ENCODE assay signal across 11 cellular contexts in the genomic region with DNA sequence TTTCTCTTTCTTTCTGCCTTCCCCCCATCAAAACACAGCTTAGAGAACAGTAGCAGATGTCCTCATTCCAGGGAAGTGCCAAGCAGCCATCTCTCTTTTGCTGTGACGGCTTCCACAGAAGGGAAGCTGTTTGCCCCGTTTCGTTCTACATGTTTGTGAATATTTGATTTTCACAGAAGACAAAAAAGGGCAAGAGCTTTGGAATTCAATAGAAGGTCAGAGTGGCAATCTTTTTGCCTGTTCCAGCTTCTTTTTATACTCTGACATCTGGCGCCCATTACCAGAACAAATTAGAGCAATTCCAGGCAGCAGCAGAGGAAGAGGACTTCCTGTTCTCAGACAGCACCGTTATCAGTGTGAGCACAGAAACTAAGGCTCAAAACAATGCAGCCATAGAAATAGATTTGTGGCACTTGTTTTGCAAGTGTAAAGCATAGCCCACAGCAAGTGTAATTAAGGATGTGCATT.
DNase-seq lines count a peak whose midpoint lies in the region; ATAC-seq and TF ChIP-seq lines count a peak whose summit lies in the region.
"Had no signal": no experiment of that assay in that cellular context is flagged by ENCODE, and none has a peak within 500 bp of the region (broad histone marks: within the 10 kb centered on the region; RNA-seq: fewer than 3 reads in every experiment).

No MANE protein-coding gene starts in this region.

- H3K9me3 ChIP-seq in SK-N-MC (ENCODE audit: low read depth, low read length) (no peaks in the 10 kb centered on the region), fibroblast of lung (ENCODE audit: control insufficient read depth, insufficient read depth, low read depth, low read length) (no peaks in the 10 kb centered on the region), neuronal stem cell (replicated peaks in 1 of 2; ENCODE audit: control insufficient read depth in 2 of 2, insufficient read depth in 1 of 2, low read depth in 1 of 2, low read length in 2 of 2) (peaks cover 12 to 39% of the 10 kb centered on the region in 2 donors)
- H3K9me3 ChIP-seq: prostate gland had no signal

- H3K27me3 Mint-ChIP-seq in activated T-helper 2 cell treated with anti-CD3 and anti-CD28 coated beads, Interferon-gamma antibody, Interleukin-2, Interleukin-4, amounts not matched to agents 10 μg/mL and 5 μg/mL and 100 μg/mL, durations not matched to agents 14 hours and 24 hours and 36 hours (ENCODE audit: low read depth): no peaks in the 10 kb centered on the region

- no peak overlapping the region for H3K23ac ChIP-seq in neuronal stem cell (ENCODE audit: low read depth, low read length, poor library complexity)

- H3K36me3 Mint-ChIP-seq in activated T-helper 2 cell treated with anti-CD3 and anti-CD28 coated beads, Interferon-gamma antibody, Interleukin-2, Interleukin-4, amounts not matched to agents 10 μg/mL and 5 μg/mL and 100 μg/mL, durations not matched to agents 14 hours and 24 hours and 36 hours (ENCODE audit: low read depth): no peaks in the 10 kb centered on the region

- no peaks in the 10 kb centered on the region for H3K79me1 ChIP-seq in neuronal stem cell (ENCODE audit: low read depth, low read length)

- POLR2A ChIA-PET in HEK293T (lab: Yijun Ruan, JAX): no interaction called here

- peaks cover 6% of the 10 kb centered on the region for H3K9me3 Mint-ChIP-seq in activated T-helper 2 cell treated with anti-CD3 and anti-CD28 coated beads, Interferon-gamma antibody, Interleukin-2, Interleukin-4, amounts not matched to agents 10 μg/mL and 5 μg/mL and 100 μg/mL, durations not matched to agents 14 hours and 24 hours and 36 hours
- H3K9me3 Mint-ChIP-seq: T-helper 1 cell treated with Interleukin-12 subunit alpha and Interleukin-12 subunit beta and Interleukin-4 antibody, amounts not matched to agents 30 μg/mL and 1 μg/mL, for 36 hours had no signal

- H3K9ac ChIP-seq in SK-N-MC (ENCODE audit: insufficient read length): peak overlapping the region; percentile 49
- no peak overlapping the region for H3K9ac ChIP-seq in fibroblast of lung (ENCODE audit: insufficient read depth, low read length)
- no peak overlapping the region for H3K9ac ChIP-seq in neuronal stem cell (ENCODE audit: low read depth, low read length, poor library complexity)

- H2AFZ ChIP-seq in fibroblast of lung (ENCODE audit: low read length): peak overlapping the region; percentile 19
- peak overlapping the region; percentile 83 for H2AFZ ChIP-seq in neuronal stem cell (ENCODE audit: low read length)

- H3K4me1 Mint-ChIP-seq in activated T-helper 2 cell treated with anti-CD3 and anti-CD28 coated beads, Interferon-gamma antibody, Interleukin-2, Interleukin-4, amounts not matched to agents 10 μg/mL and 5 μg/mL and 100 μg/mL, durations not matched to agents 14 hours and 24 hours and 36 hours (ENCODE audit: low read depth): no peaks in the 10 kb centered on the region

- CTCF ChIA-PET in HEK293T (lab: Yijun Ruan, JAX): no interaction called here

- H2BK5ac ChIP-seq in neuronal stem cell (ENCODE audit: low read length): no peak overlapping the region

- no peak overlapping the region for H2BK12ac ChIP-seq in neuronal stem cell (ENCODE audit: low read length)

- H3K14ac ChIP-seq in neuronal stem cell (ENCODE audit: low read length): no peak overlapping the region

- H2BK120ac ChIP-seq in neuronal stem cell (ENCODE audit: low read depth, low read length): no peak overlapping the region

- no peak overlapping the region for H4K8ac ChIP-seq in neuronal stem cell (ENCODE audit: low read depth, low read length)

- H3K27ac ChIP-seq in SK-N-MC (peak overlapping the region; percentile 87), fibroblast of lung (ENCODE audit: insufficient read depth, low read length) (no peak overlapping the region), neuronal stem cell (replicated peaks; ENCODE audit: low read length) (peak overlapping the region; percentile 71)
- H3K27ac ChIP-seq: prostate gland had no signal

- H3K36me3 ChIP-seq in SK-N-MC (ENCODE audit: insufficient read depth, low read length) (no peaks in the 10 kb centered on the region), fibroblast of lung (ENCODE audit: control insufficient read depth, insufficient read depth, low read length) (no peaks in the 10 kb centered on the region), neuronal stem cell (replicated peaks in 1 of 2; ENCODE audit: control insufficient read depth in 2 of 2, insufficient read depth in 2 of 2, low read length in 2 of 2) (no peaks in the 10 kb centered on the region)
- H3K36me3 ChIP-seq: prostate gland had no signal

- H3K18ac ChIP-seq in neuronal stem cell (ENCODE audit: low read length): no peak overlapping the region

- no peak overlapping the region for H2AK5ac ChIP-seq in neuronal stem cell (ENCODE audit: low read depth, low read length)

- DNase-seq in DMS53 treated with DMSO at 0.1 percent for 48 hours (lab: John Stamatoyannopoulos, UW; ENCODE audit: unreplicated experiment) (peak; percentile 26), SK-N-MC (ENCODE audit: low read depth, low spot score) (peak; percentile 87), fibroblast of lung (ENCODE audit: low read depth in 2 of 2) (peak in 1 of 2 donors; percentile 15), neuronal stem cell (ENCODE audit: low spot score) (peak; percentile 27), HEK293T (ENCODE audit: extremely low spot score) (no peak)
- no peak for DNase-seq in activated T-helper 2 cell treated with anti-CD3 and anti-CD28 coated beads, Interferon-gamma antibody, Interleukin-2, Interleukin-4, amounts not matched to agents 10 μg/mL and 5 μg/mL and 100 μg/mL, durations not matched to agents 14 hours and 24 hours and 36 hours (ENCODE audit: low spot score)
- DNase-seq: activated effector memory CD4-positive, alpha-beta T cell treated with anti-CD3 and anti-CD28 coated beads, Interleukin-2, amount 50 U/mL, for 16 hours had no signal

- intact Hi-C loops in activated T-helper 2 cell treated with anti-CD3 and anti-CD28 coated beads, Interferon-gamma antibody, Interleukin-2, Interleukin-4, amounts not matched to agents 10 μg/mL and 5 μg/mL and 100 μg/mL, durations not matched to agents 14 hours and 24 hours and 36 hours (cut with micrococcal nuclease): no loop called here

- ATAC-seq in GM19023 (IDR thresholded peaks at IDR 0.05; ENCODE audit: unreplicated experiment): no peak
- no peak for ATAC-seq in HG03432 (IDR thresholded peaks at IDR 0.05; ENCODE audit: unreplicated experiment)

- no peak overlapping the region for H2BK15ac ChIP-seq in neuronal stem cell (ENCODE audit: low read length)

- no peak for TF ChIP-seq CTCF in fibroblast of lung (conservative IDR thresholded peaks at IDR 0.05 in 1 of 2, IDR thresholded peaks at IDR 0.05 in 1 of 2; ENCODE audit: low read depth in 1 of 2, low read length in 2 of 2)

- H3K27me3 ChIP-seq in fibroblast of lung (ENCODE audit: control insufficient read depth, insufficient read depth, low read length): no peaks in the 10 kb centered on the region
- H3K27me3 ChIP-seq in neuronal stem cell (ENCODE audit: control insufficient read depth in 3 of 3, insufficient read depth in 3 of 3, low read depth in 1 of 3, low read length in 3 of 3): no peaks in the 10 kb centered on the region

- no peak overlapping the region for H4K91ac ChIP-seq in neuronal stem cell (ENCODE audit: low read depth, low read length, poor library complexity)

- no peak overlapping the region for H3K4me3 Mint-ChIP-seq in activated T-helper 2 cell treated with anti-CD3 and anti-CD28 coated beads, Interferon-gamma antibody, Interleukin-2, Interleukin-4, amounts not matched to agents 10 μg/mL and 5 μg/mL and 100 μg/mL, durations not matched to agents 14 hours and 24 hours and 36 hours (ENCODE audit: low read depth)
- H3K4me3 Mint-ChIP-seq: T-helper 1 cell treated with Interleukin-12 subunit alpha and Interleukin-12 subunit beta and Interleukin-4 antibody, amounts not matched to agents 30 μg/mL and 1 μg/mL, for 36 hours had no signal

- no peak overlapping the region for H3K27ac Mint-ChIP-seq in activated T-helper 2 cell treated with anti-CD3 and anti-CD28 coated beads, Interferon-gamma antibody, Interleukin-2, Interleukin-4, amounts not matched to agents 10 μg/mL and 5 μg/mL and 100 μg/mL, durations not matched to agents 14 hours and 24 hours and 36 hours
- H3K27ac Mint-ChIP-seq: T-helper 1 cell treated with Interleukin-12 subunit alpha and Interleukin-12 subunit beta and Interleukin-4 antibody, amounts not matched to agents 30 μg/mL and 1 μg/mL, for 36 hours had no signal

- no peaks in the 10 kb centered on the region for H3K4me1 ChIP-seq in fibroblast of lung (ENCODE audit: control insufficient read depth, extremely low read depth, insufficient read depth, low read length)
- peaks cover 2 to 16% of the 10 kb centered on the region in 2 donors for H3K4me1 ChIP-seq in neuronal stem cell (ENCODE audit: control insufficient read depth in 2 of 2, insufficient read depth in 1 of 2, low read depth in 1 of 2, low read length in 2 of 2)
- H3K4me1 ChIP-seq: prostate gland had no signal

- peak overlapping the region; percentile 71 for H3K4me3 ChIP-seq in SK-N-MC
- no peak overlapping the region for H3K4me3 ChIP-seq in fibroblast of lung (replicated peaks in 1 of 4; ENCODE audit: control extremely low read depth in 1 of 4, insufficient read depth in 1 of 4, low read depth in 3 of 4, low read length in 4 of 4)
- peak overlapping the region in 1 of 2 donors; percentile 28 for H3K4me3 ChIP-seq in neuronal stem cell (ENCODE audit: low read length in 2 of 2)
- H3K4me3 ChIP-seq: prostate gland had no signal

- no peaks in the 10 kb centered on the region for H3K79me2 ChIP-seq in fibroblast of lung (ENCODE audit: control insufficient read depth, insufficient read depth, low read length)

- H4K20me1 ChIP-seq in fibroblast of lung (ENCODE audit: control insufficient read depth, extremely low read depth, insufficient read depth, low read length): no peaks in the 10 kb centered on the region

- H3K4me2 ChIP-seq in fibroblast of lung (ENCODE audit: extremely low read depth, insufficient read depth, low read length) (no peak overlapping the region), neuronal stem cell (ENCODE audit: insufficient read depth, low read length, poor library complexity, severe bottlenecking) (no peak overlapping the region)

- no peak overlapping the region for H3K4ac ChIP-seq in neuronal stem cell (ENCODE audit: low read length)

- WGBS in neuronal stem cell (ENCODE audit: extremely low coverage in 2 of 2, insufficient read length in 2 of 2, insufficient replicate concordance in 1 of 2), 2 donors: no CpG with 5 or more reads among the region's 5 CpGs

TF ChIP-seq in HEK293T, 16 proteins besides CTCF, POLR2A, EP300 and RAD21 (continues in another document):
- no peak for TF ChIP-seq ARNT (IDR thresholded peaks at IDR 0.05)
- no peak for TF ChIP-seq TARDBP (IDR thresholded peaks at IDR 0.05)
- no peak for TF ChIP-seq LEF1 (IDR thresholded peaks at IDR 0.05; ENCODE audit: borderline replicate concordance)

Comparison
In these comparisons a context has a peak if more than half of its experiments do, and no peak if none do; other contexts are left out.
1. DNase-seq: peak in DMS53 treated with DMSO at 0.1 percent for 48 hours (single experiment), SK-N-MC (single experiment) and neuronal stem cell (single experiment); none in activated T-helper 2 cell treated with anti-CD3 and anti-CD28 coated beads, Interferon-gamma antibody, Interleukin-2, Interleukin-4, amounts not matched to agents 10 μg/mL and 5 μg/mL and 100 μg/mL, durations not matched to agents 14 hours and 24 hours and 36 hours (single experiment) and HEK293T (single experiment).